In the genomic region with DNA sequence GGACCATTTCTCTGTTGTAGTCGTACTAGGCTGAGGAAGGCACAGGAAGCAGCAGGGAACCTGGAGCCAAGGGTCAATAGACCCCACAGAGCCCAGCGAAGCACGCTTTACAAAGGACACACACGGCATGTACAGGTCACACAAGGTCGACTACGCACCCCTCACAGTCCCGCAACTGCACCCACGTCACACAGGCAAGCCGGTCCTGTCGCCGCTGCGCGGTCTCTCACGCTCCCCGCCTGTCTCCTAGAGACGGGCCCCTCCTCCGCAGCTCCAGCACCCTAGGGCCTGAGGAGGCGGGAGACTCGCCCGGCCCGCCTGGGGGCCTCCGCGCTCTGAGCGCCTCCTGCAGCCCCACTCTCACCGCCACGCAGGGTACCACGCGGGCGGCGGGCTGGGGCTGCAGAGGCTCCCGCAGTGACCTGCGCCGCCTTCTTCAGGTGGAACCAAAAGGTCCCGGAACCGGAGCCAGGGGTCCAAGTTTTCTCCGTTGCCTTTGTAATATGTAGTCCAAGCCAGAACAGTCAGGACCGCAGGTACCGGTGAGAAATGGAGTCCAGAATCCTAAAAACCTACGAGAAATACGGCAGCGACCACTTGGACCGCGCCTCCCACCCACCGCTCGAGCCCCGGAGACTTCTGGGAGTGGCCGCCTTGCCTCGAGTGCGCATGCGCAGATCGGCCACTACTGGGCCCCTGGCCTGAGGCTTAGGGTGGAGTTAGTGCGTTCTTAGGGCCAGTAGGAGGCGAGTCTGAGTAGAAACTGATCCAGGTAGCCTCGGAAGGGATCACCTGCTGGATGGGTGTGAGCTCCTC, we compare ENCODE assay signal across 8 cellular contexts. TPM values are rescaled to one million over a fixed set of nuclear protein-coding genes. Genes with fewer than 3 reads are reported as not detected.
DNase-seq lines count a peak whose midpoint lies in the region; ATAC-seq, FAIRE-seq and TF ChIP-seq lines count a peak whose summit lies in the region.

A gene (minus strand): TSS at position 651 of the 816 bp plus-strand sequence. CDS start 8,143 bp downstream, outside the sequence.

- H3K79me2 ChIP-seq in ACC112 (ENCODE audit: control insufficient read depth, insufficient read depth, low read length, unreplicated experiment) (peaks cover 14% of the 10 kb centered on the region), HepG2 (ENCODE audit: insufficient read depth, low read length) (peaks cover 10% of the 10 kb centered on the region)

- 0 out of 2 replicates have a peak, but pooled peaks cover 10% of the 10 kb centered on the region for H3K36me3 ChIP-seq in ACC112 (ENCODE audit: insufficient read depth, low read length)
- no peaks in the 10 kb centered on the region for H3K36me3 ChIP-seq in HepG2 (replicated peaks in 1 of 2; ENCODE audit: control insufficient read depth in 1 of 2, insufficient read depth in 2 of 2, low read length in 2 of 2)

- TF ChIP-seq POLR2A in HepG2 (IDR thresholded peaks at IDR 0.05; ENCODE audit: insufficient read depth in 1 of 2, low read depth in 2 of 2, low read length in 2 of 2) = peak; percentile 74 to 91

- H4K20me1 ChIP-seq in HepG2 (ENCODE audit: insufficient read depth, low read length) = no peaks in the 10 kb centered on the region

- H3K27me3 ChIP-seq in ACC112 (ENCODE audit: insufficient read depth, low read length) (no peaks in the 10 kb centered on the region), HepG2 (ENCODE audit: control insufficient read depth in 1 of 2, insufficient read depth in 2 of 2, low read length in 2 of 2) (no peaks in the 10 kb centered on the region)

- H3K4me3 Mint-ChIP-seq in activated CD4-positive, alpha-beta T cell treated with anti-CD3 and anti-CD28 coated beads, Interleukin-2, amount 10 ng/mL, durations not matched to agents 7 days and 5 days = peak within 1 kb of the TSS; percentile 85

- POLR2A ChIA-PET in activated CD4-positive, alpha-beta T cell treated with anti-CD3 and anti-CD28 coated beads, Interleukin-2, amount 10 ng/mL, durations not matched to agents 7 days and 5 days (lab: Charles Lee) = no interaction called here
- POLR2A ChIA-PET in HepG2 (lab: Yijun Ruan, JAX) = interaction anchor here (0.6 to 2.1 kb wide), 4 partner anchors 27 to 126 kb away, joined by 3 to 8 read pairs (median 5); a partner anchor contains a TSS

- peak; percentile 86 for FAIRE-seq in HepG2 (lab: Jason Lieb, UNC)

- BruUV-seq in HepG2 (replicated peaks; lab: Mats Ljungman, UMichigan) = TSS peak; percentile 78

- peak within 1 kb of the TSS; percentile 83 for H3K27ac Mint-ChIP-seq in activated CD4-positive, alpha-beta T cell treated with anti-CD3 and anti-CD28 coated beads, Interleukin-2, amount 10 ng/mL, durations not matched to agents 7 days and 5 days

- no peaks in the 10 kb centered on the region for H3K27me3 Mint-ChIP-seq in activated CD4-positive, alpha-beta T cell treated with anti-CD3 and anti-CD28 coated beads, Interleukin-2, amount 10 ng/mL, durations not matched to agents 7 days and 5 days

- H2AFZ ChIP-seq in ACC112 (ENCODE audit: low read length, unreplicated experiment) (peak within 1 kb of the TSS; percentile 83), HepG2 (ENCODE audit: low read length) (peak within 1 kb of the TSS; percentile 82)

- TF ChIP-seq EP300 in HepG2 (IDR thresholded peaks at IDR 0.05; ENCODE audit: low read depth in 2 of 2, low read length in 2 of 2) (no peak), HepG2 (CRISPR knock-in tag; IDR thresholded peaks at IDR 0.05; ENCODE audit: borderline replicate concordance) (no peak)

- TF ChIP-seq CTCF in HepG2 (CRISPR knock-in tag; IDR thresholded peaks at IDR 0.05) = peak; percentile 85

- DNase-seq in NCI-H345 (lab: John Stamatoyannopoulos, UW) = peak; percentile 99
- peak; percentile 86 for DNase-seq in activated CD4-positive, alpha-beta T cell treated with anti-CD3 and anti-CD28 coated beads, Interleukin-2, amount 10 ng/mL, durations not matched to agents 7 days and 5 days
- peak; percentile 94 for DNase-seq in dermis blood vessel endothelial cell
- peak; percentile 91 for DNase-seq in HepG2 (ENCODE audit: low spot score)
- DNase-seq in stimulated activated CD4-positive, alpha-beta T cell treated with anti-CD3 and anti-CD28 coated beads, Interleukin-2, amount 100 ng/mL, for 48 hours = peak; percentile 74 to 82

- H3K27ac ChIP-seq in ACC112 (ENCODE audit: low read depth, low read length) (peak within 1 kb of the TSS; percentile 46; the same call in 1 of the 2 replicates), HepG2 (ENCODE audit: extremely low read length, insufficient read depth, low read length) (peak within 1 kb of the TSS; percentile 89)

- H3K9ac ChIP-seq in HepG2 (ENCODE audit: insufficient read depth, low read depth, low read length) = peak within 1 kb of the TSS; percentile 82

- ATAC-seq in GM18868 (IDR thresholded peaks at IDR 0.05; ENCODE audit: unreplicated experiment) = peak; percentile 95
- ATAC-seq in HG03108 (IDR thresholded peaks at IDR 0.05; ENCODE audit: unreplicated experiment) = peak; percentile 89
- peak; percentile 95 for ATAC-seq in HepG2

- H3K4me1 Mint-ChIP-seq in activated CD4-positive, alpha-beta T cell treated with anti-CD3 and anti-CD28 coated beads, Interleukin-2, amount 10 ng/mL, durations not matched to agents 7 days and 5 days = peaks cover 14% of the 10 kb centered on the region

- intact Hi-C loops in HepG2 (cut with micrococcal nuclease; ENCODE audit: unreplicated experiment) = loop anchor here (1.0 to 5.0 kb wide), 2 partner anchors 60 to 347 kb away; a partner anchor contains a TSS

- CTCF ChIA-PET in activated CD4-positive, alpha-beta T cell treated with anti-CD3 and anti-CD28 coated beads, Interleukin-2, amount 10 ng/mL, durations not matched to agents 7 days and 5 days (lab: Charles Lee) = no interaction called here
- CTCF ChIA-PET in HepG2 (lab: Yijun Ruan, JAX; ENCODE audit: low intra/inter-chr PET ratio, low total read pairs) = no interaction called here

- H3K9me3 ChIP-seq in HepG2 (ENCODE audit: low read length) = no peaks in the 10 kb centered on the region

- peaks cover 25% of the 10 kb centered on the region for H3K36me3 Mint-ChIP-seq in activated CD4-positive, alpha-beta T cell treated with anti-CD3 and anti-CD28 coated beads, Interleukin-2, amount 10 ng/mL, durations not matched to agents 7 days and 5 days (ENCODE audit: low read depth)

- 0% methylated on average over 8 of the region's 54 CpGs for WGBS in HepG2 (ENCODE audit: low lambda C conversion rate)

- TF ChIP-seq RAD21 in HepG2 (CRISPR knock-in tag; IDR thresholded peaks at IDR 0.05) = peak; percentile 10; the same call in 1 of the 2 replicates

- peak within 1 kb of the TSS; percentile 91 for H3K4me3 ChIP-seq in ACC112 (ENCODE audit: low read depth, low read length)
- H3K4me3 ChIP-seq in HepG2 (replicated peaks in 1 of 3; ENCODE audit: insufficient read depth in 1 of 3, low read depth in 2 of 3, low read length in 3 of 3) = peak within 1 kb of the TSS; percentile 75 to 95 (median 92)

- H3K9me3 Mint-ChIP-seq in activated CD4-positive, alpha-beta T cell treated with anti-CD3 and anti-CD28 coated beads, Interleukin-2, amount 10 ng/mL, durations not matched to agents 7 days and 5 days = peaks cover 18% of the 10 kb centered on the region

- peak within 1 kb of the TSS; percentile 81 for H3K4me2 ChIP-seq in HepG2 (ENCODE audit: low read depth, low read length)

- in situ Hi-C loops in HepG2 (cut with HindIII; ENCODE audit: extremely low pct_ligation_motif_present, low pct_unique_long_range_greater_than_20kb) = no loop called here

- peaks cover 4% of the 10 kb centered on the region for H3K4me1 ChIP-seq in ACC112 (ENCODE audit: control insufficient read depth, insufficient read depth, low read length, unreplicated experiment)
- H3K4me1 ChIP-seq in HepG2 (ENCODE audit: insufficient read depth, low read length) = peaks cover 9% of the 10 kb centered on the region

TF ChIP-seq in HepG2, 621 proteins besides CTCF, POLR2A, EP300 and RAD21 (continues in another document):
- no peak for TF ChIP-seq ZNF160 (CRISPR knock-in tag; IDR thresholded peaks at IDR 0.05)
- no peak for TF ChIP-seq ZNF260 (CRISPR knock-in tag; IDR thresholded peaks at IDR 0.05; ENCODE audit: borderline replicate concordance, low read depth)
- no peak for TF ChIP-seq TCF12 (IDR thresholded peaks at IDR 0.05)
- 0 out of 2 replicates have a peak, but pooled peaks have one; percentile 25 for TF ChIP-seq TCF12 (CRISPR knock-in tag; IDR thresholded peaks at IDR 0.05)
- TF ChIP-seq ZNF619 (CRISPR knock-in tag; IDR thresholded peaks at IDR 0.05) = no peak

RNA-seq across cellular contexts. Expression of the gene that starts here (rescaled TPM):
- total RNA-seq in activated CD4-positive, alpha-beta T cell treated with anti-CD3 and anti-CD28 coated beads, Interleukin-2, amount 10 ng/mL, durations not matched to agents 7 days and 5 days = 1 to 10 TPM; 4.5 to 6.2 TPM
- total RNA-seq in dermis blood vessel endothelial cell (4.6 and 4.8 TPM in 2 replicates), HepG2 (2016; rRNA removed; fragmentation: Illumina TruSeq; extraction: Trizol) (8.3 and 11.3 TPM in 2 replicates)
- total RNA-seq in HepG2 (2016; cell fraction: cytosol; rRNA removed; fragmentation: Illumina TruSeq; extraction: Trizol; ENCODE audit: low read depth) = 1.0 and 1.2 TPM in 2 replicates
- 9.2 and 10.6 TPM in 2 replicates for total RNA-seq in HepG2 (2016; cell fraction: insoluble cytoplasmic fraction; rRNA removed; fragmentation: Illumina TruSeq; extraction: Trizol)
- 3.5 and 4.4 TPM in 2 replicates for total RNA-seq in HepG2 (2016; cell fraction: membrane; rRNA removed; fragmentation: Illumina TruSeq; extraction: Trizol)
- 8.0 and 8.2 TPM in 2 replicates for total RNA-seq in HepG2 (2016; cell fraction: nucleus; rRNA removed; fragmentation: Illumina TruSeq; extraction: Trizol)
- polyA plus RNA-seq in HepG2 (2011; rRNA removed) = 3.8 and 4.2 TPM in 2 replicates
- polyA plus RNA-seq in HepG2 (2011; cell fraction: cytosol; rRNA removed) = 2.7 and 3.3 TPM in 2 replicates
- polyA plus RNA-seq in HepG2 (2011; cell fraction: nucleus; rRNA removed) = 7.0 and 9.5 TPM in 2 replicates
- polyA plus RNA-seq in HepG2 (2012) = 4.9 and 5.6 TPM in 2 replicates
- polyA plus RNA-seq in HepG2 (2016; cell fraction: cytosol; fragmentation: Illumina TruSeq; extraction: Trizol; ENCODE audit: low read depth) = 0.36 and 0.38 TPM in 2 replicates
- 4.2 and 4.9 TPM in 2 replicates for polyA plus RNA-seq in HepG2 (2016; cell fraction: insoluble cytoplasmic fraction; fragmentation: Illumina TruSeq; extraction: Trizol; ENCODE audit: low read depth)
- 0.96 and 1.2 TPM in 2 replicates for polyA plus RNA-seq in HepG2 (2016; cell fraction: membrane; fragmentation: Illumina TruSeq; extraction: Trizol; ENCODE audit: low read depth)
- polyA plus RNA-seq in HepG2 (2016; cell fraction: nucleus; fragmentation: Illumina TruSeq; extraction: Trizol; ENCODE audit: insufficient read depth, low read depth) = 11.0 and 11.1 TPM in 2 replicates
- polyA minus RNA-seq in HepG2 (2011; rRNA and poly(A)+ RNA removed; ENCODE audit: low replicate concordance) = 5.1 and 5.8 TPM in 2 replicates
- 2.3 and 3.2 TPM in 2 replicates for polyA minus RNA-seq in HepG2 (2011; cell fraction: cytosol; rRNA and poly(A)+ RNA removed)
- 5.3 and 8.1 TPM in 2 replicates for polyA minus RNA-seq in HepG2 (2011; cell fraction: nucleus; rRNA and poly(A)+ RNA removed)

Comparison
In these comparisons a context has a peak if more than half of its experiments do, and no peak if none do; other contexts are left out.
1. Peak in every context shown above with its lines: DNase-seq, ATAC-seq, H3K4me3 ChIP-seq and H3K27ac ChIP-seq.